In the genomic region with DNA sequence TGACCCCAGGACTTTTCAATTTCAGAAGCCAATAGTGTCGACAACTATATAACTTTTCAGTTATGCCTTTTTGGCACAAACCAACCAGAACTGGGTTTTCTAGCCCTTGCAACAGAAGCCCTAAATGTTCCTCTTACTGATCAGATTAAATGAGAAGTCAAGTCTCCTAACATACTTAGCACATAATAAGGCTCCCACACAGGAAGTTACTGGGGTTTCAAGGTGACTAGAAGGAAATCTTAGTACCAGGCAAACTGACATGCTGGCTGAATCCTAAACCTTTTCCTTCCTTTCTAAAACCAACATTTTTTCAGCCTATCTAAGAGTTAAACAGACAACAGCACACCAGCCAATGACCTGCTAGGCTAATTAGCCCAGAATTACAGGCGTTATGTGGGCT, we compare ENCODE assay signal across 14 cellular contexts.
"Had no signal": no experiment of that assay in that cellular context is flagged by ENCODE, and none has a peak within 500 bp of the region (broad histone marks: within the 10 kb centered on the region; RNA-seq: fewer than 3 reads in every experiment).

No MANE protein-coding gene starts in this region.

- H3K4me3 ChIP-seq: heart right ventricle, ovary, right atrium auricular region, suprapubic skin, thyroid gland had no signal

- H3K4me1 ChIP-seq: heart right ventricle, right atrium auricular region, suprapubic skin, thyroid gland had no signal

- H3K36me3 ChIP-seq: heart right ventricle, ovary, right atrium auricular region, suprapubic skin, thyroid gland had no signal

- H3K9me3 ChIP-seq: ovary, suprapubic skin, thyroid gland had no signal

- H3K27ac ChIP-seq: heart right ventricle, ovary, right atrium auricular region, suprapubic skin, thyroid gland had no signal

- DNase-seq: effector memory CD4-positive, alpha-beta T cell; heart right ventricle; hypothalamus; kidney glomerular epithelial cell; natural killer cell; nucleus accumbens; ovary; small intestine; stimulated activated CD4-positive, alpha-beta T cell treated with anti-CD3 and anti-CD28 coated beads, Interleukin-2, amount 100 ng/mL, for 48 hours; stimulated activated CD8-positive, alpha-beta memory T cell treated with anti-CD3 and anti-CD28 coated beads, Interleukin-4, amount 100 ng/mL, for 48 hours; stimulated activated naive CD8-positive, alpha-beta T cell treated with anti-CD3 and anti-CD28 coated beads, Interleukin-15, Interleukin-2, amounts not matched to agents 100 U/mL and 50 U/mL, for 24 hours; thyroid gland had no signal

- H3K27me3 ChIP-seq: ovary, right atrium auricular region, suprapubic skin, thyroid gland had no signal
